ENCODE assay signal across 8 cellular contexts in the genomic region with DNA sequence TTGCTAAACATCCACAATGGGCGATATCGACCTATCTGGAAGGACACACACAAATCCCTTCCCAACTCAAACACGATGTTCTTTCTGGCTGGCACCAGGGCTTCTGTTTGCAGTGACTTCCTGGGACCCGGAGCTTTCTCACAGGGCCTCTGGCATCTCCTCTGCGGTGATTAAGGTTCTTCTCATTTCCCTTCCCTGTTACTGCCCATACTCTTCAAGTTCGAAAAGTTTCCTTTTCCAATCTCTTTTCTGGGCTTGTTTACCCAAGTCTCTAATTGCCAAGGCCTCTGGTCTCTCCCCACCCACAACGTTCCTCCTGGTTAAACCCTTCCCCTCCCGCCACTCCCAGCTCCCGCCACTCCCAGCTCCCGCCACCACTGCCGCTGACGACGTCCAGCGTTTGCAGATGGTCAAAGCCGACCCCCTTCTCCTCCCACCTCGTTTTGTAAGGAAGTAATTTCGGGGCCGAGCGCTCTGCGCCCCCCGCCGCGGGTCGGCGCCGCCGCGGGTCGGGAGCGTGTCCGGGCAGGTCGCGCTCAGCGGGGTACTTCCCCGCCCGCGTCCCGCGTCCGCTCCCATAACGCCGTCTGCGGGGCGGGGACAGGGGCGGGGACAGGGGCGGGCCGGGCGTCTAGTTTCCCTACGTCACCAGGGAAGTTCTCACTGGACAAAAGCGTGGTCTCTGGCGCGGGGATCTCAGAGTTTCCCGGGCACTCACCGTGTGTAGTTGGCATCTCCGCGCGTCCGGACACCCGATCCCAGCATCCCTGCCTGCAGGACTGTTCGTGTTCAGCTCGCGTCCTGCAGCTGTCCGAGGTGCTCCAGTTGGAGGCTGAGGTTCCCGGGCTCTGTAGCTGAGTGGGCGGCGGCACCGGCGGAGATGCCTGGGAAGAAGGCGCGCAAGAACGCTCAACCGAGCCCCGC. TPM values are rescaled to one million over a fixed set of nuclear protein-coding genes. Genes with fewer than 3 reads are reported as not detected.
DNase-seq lines count a peak whose midpoint lies in the region; ATAC-seq and TF ChIP-seq lines count a peak whose summit lies in the region.

A gene (plus strand): TSS at position 699 of the 924 bp plus-strand sequence. CDS start 182 bp downstream, at position 881.

- peak within 1 kb of the TSS; percentile 95 for H3K4me3 Mint-ChIP-seq in T-helper 1 cell treated with Interleukin-12 subunit alpha and Interleukin-12 subunit beta and Interleukin-4 antibody, amounts not matched to agents 30 μg/mL and 1 μg/mL, for 36 hours

- peaks cover 42% of the 10 kb centered on the region for H3K4me1 Mint-ChIP-seq in T-helper 1 cell treated with Interleukin-12 subunit alpha and Interleukin-12 subunit beta and Interleukin-4 antibody, amounts not matched to agents 30 μg/mL and 1 μg/mL, for 36 hours (ENCODE audit: low read depth)

- no peaks in the 10 kb centered on the region for H3K27me3 Mint-ChIP-seq in T-helper 1 cell treated with Interleukin-12 subunit alpha and Interleukin-12 subunit beta and Interleukin-4 antibody, amounts not matched to agents 30 μg/mL and 1 μg/mL, for 36 hours (ENCODE audit: low read depth)

- no peaks in the 10 kb centered on the region for H3K9me3 Mint-ChIP-seq in T-helper 1 cell treated with Interleukin-12 subunit alpha and Interleukin-12 subunit beta and Interleukin-4 antibody, amounts not matched to agents 30 μg/mL and 1 μg/mL, for 36 hours

- H3K36me3 Mint-ChIP-seq in T-helper 1 cell treated with Interleukin-12 subunit alpha and Interleukin-12 subunit beta and Interleukin-4 antibody, amounts not matched to agents 30 μg/mL and 1 μg/mL, for 36 hours (ENCODE audit: low read depth) = peaks cover 21% of the 10 kb centered on the region

- TF ChIP-seq CTCF in right atrium auricular region (IDR thresholded peaks at IDR 0.05) = no peak

- peaks cover 0 to 24% of the 10 kb centered on the region in 2 donors for H3K4me1 ChIP-seq in right atrium auricular region

- no peaks in the 10 kb centered on the region for H3K9me3 ChIP-seq in right atrium auricular region

- ATAC-seq in GM18498 (IDR thresholded peaks at IDR 0.05; ENCODE audit: unreplicated experiment) = peak; percentile 78
- peak; percentile 48 for ATAC-seq in HG02938 (IDR thresholded peaks at IDR 0.05; ENCODE audit: unreplicated experiment)

- H3K27ac ChIP-seq in right atrium auricular region = peak within 1 kb of the TSS; percentile 20 to 62

- no peaks in the 10 kb centered on the region for H3K36me3 ChIP-seq in right atrium auricular region

- H3K27me3 ChIP-seq in right atrium auricular region = peaks cover 0 to 11% of the 10 kb centered on the region in 2 donors

- peak within 1 kb of the TSS; percentile 44 to 56 for H3K4me3 ChIP-seq in right atrium auricular region

- DNase-seq in NCI-H187 (lab: John Stamatoyannopoulos, UW) (peak; percentile 71 to 83), amniotic epithelial cell (ENCODE audit: low read depth) (peak; percentile 86), right atrium auricular region (ENCODE audit: low spot score) (peak; percentile 77), retina (peak; percentile 95), cerebellar cortex (ENCODE audit: low spot score) (no peak)

- peak within 1 kb of the TSS; percentile 98 for H3K27ac Mint-ChIP-seq in T-helper 1 cell treated with Interleukin-12 subunit alpha and Interleukin-12 subunit beta and Interleukin-4 antibody, amounts not matched to agents 30 μg/mL and 1 μg/mL, for 36 hours

RNA-seq across cellular contexts. Expression of the gene that starts here (rescaled TPM):
- total RNA-seq in right atrium auricular region = under 1 TPM; 0.22 to 0.75 TPM

Comparison
In these comparisons a context has a peak if more than half of its experiments do, and no peak if none do; other contexts are left out.
1. Peak in DNase-seq, H3K4me3 ChIP-seq and H3K27ac ChIP-seq in right atrium auricular region; RNA of the gene not detected or under 1 TPM.